Comparison of ENCODE assay signal across 1 cellular context in the genomic region with DNA sequence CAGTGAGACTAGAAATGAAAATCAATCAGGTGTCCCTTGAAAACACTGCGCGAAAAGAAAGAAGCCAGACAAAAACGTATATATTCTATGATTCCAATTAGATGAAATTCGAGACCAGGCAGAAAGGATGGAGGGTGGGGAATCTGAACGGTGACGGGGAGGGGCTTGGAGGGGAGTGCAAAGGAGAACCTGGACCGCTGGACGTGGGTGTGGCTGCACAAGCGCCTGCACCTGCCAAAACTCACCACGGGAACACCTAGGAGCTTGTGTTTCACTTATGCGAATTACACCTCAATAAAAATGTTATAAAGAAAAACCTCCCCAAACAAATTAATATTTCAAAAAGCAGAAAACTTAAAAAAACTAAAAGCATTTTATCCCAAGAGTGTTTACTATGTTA.
TF ChIP-seq lines count a peak whose summit lies in the region.

No MANE protein-coding gene starts in this region.

TF ChIP-seq in HEK293, 187 proteins besides CTCF, POLR2A, EP300 and RAD21 (continued from another document):
- no peak for TF ChIP-seq PRDM10 (tag by site-specific recombination; IDR thresholded peaks at IDR 0.05)
- TF ChIP-seq, protein P1, sequence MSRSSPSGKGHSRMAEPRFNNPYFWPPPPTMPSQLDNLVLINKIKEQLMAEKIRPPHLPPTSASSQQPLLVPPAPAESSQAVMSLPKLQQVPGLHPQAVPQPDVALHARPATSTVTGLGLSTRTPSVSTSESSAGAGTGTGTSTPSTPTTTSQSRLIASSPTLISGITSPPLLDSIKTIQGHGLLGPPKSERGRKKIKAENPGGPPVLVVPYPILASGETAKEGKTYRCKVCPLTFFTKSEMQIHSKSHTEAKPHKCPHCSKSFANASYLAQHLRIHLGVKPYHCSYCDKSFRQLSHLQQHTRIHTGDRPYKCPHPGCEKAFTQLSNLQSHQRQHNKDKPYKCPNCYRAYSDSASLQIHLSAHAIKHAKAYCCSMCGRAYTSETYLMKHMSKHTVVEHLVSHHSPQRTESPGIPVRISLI (tag by site-specific recombination; IDR thresholded peaks at IDR 0.05), result no peak
